In the genomic region with DNA sequence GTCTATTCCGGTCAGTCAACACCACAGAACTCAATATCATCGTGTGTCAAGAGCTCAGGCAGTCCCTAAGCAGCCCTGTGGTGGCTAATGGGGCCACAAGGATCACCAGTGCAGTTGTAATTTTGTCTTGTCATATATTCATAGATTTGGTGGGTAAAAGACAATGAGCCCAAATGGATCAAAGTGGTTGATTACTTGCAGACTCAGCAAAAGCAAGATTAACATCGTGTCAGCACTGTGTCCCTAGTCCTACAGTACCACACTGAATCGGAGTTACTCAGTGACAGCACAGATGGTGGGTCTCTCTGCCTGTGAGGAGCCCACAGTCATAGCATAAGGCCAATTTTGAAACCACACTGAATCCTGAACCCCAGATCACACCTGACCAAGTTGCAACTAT, we compare ENCODE assay signal across 35 cellular contexts. TPM values are rescaled to one million over a fixed set of nuclear protein-coding genes. Genes with fewer than 3 reads are reported as not detected.
"Had no signal": no experiment of that assay in that cellular context is flagged by ENCODE, and none has a peak within 500 bp of the region (broad histone marks: within the 10 kb centered on the region; RNA-seq: fewer than 3 reads in every experiment).

No MANE protein-coding gene starts in this region.

- H3K4me3 Mint-ChIP-seq: dendritic cell treated with granulocyte-macrophage colony-stimulating factor and Interleukin-4, amounts not matched to agents 40 ng/mL and 50 ng/mL, for 4 days; effector memory CD8-positive, alpha-beta T cell; endodermal cell; mesothelial cell of epicardium; naive B cell had no signal

- H3K4me1 ChIP-seq: colonic mucosa, esophagus squamous epithelium, gastrocnemius medialis, heart right ventricle, left lung, lower lobe of right lung had no signal

- H3K4me1 Mint-ChIP-seq: endodermal cell, mesothelial cell of epicardium, naive B cell had no signal

- H3K36me3 ChIP-seq: colonic mucosa, esophagus squamous epithelium, gastrocnemius medialis, heart right ventricle, left lung, lower lobe of right lung had no signal

- H3K27ac ChIP-seq: colonic mucosa, epithelial cell of prostate, esophagus squamous epithelium, gastrocnemius medialis, heart right ventricle, left lung, lower lobe of right lung had no signal

- H3K27ac Mint-ChIP-seq: dendritic cell treated with granulocyte-macrophage colony-stimulating factor and Interleukin-4, amounts not matched to agents 40 ng/mL and 50 ng/mL, for 4 days; effector memory CD8-positive, alpha-beta T cell; endodermal cell; mesothelial cell of epicardium; naive B cell had no signal

- H3K27me3 Mint-ChIP-seq: dendritic cell treated with granulocyte-macrophage colony-stimulating factor and Interleukin-4, amounts not matched to agents 40 ng/mL and 50 ng/mL, for 4 days had no signal

- H3K27me3 ChIP-seq: colonic mucosa, esophagus squamous epithelium had no signal

- ATAC-seq: effector memory CD8-positive, alpha-beta T cell; esophagus mucosa; gastrocnemius medialis; heart right ventricle; left cardiac atrium; left lung; left ventricle myocardium superior; lower lobe of right lung; mucosa of descending colon had no signal

- FAIRE-seq: endometrium, islet of Langerhans, keratinocyte had no signal

- H3K9me3 Mint-ChIP-seq: dendritic cell treated with granulocyte-macrophage colony-stimulating factor and Interleukin-4, amounts not matched to agents 40 ng/mL and 50 ng/mL, for 4 days; effector memory CD8-positive, alpha-beta T cell; naive B cell had no signal

- DNase-seq: colonic mucosa; cortex of kidney; effector CD8-positive, alpha-beta T cell; effector memory CD8-positive, alpha-beta T cell; endodermal cell; erythroblast; esophagus squamous epithelium; foreskin fibroblast; foreskin melanocyte; gastrocnemius medialis; glutamatergic neuron; head of caudate nucleus; heart right ventricle; hippocampal formation; left cardiac atrium; left lung; left ventricle myocardium superior; lower lobe of right lung; mesenchymal stem cell; mucosa of descending colon; naive B cell had no signal

- H3K4me3 ChIP-seq: colonic mucosa, esophagus squamous epithelium, gastrocnemius medialis, heart right ventricle, left lung, lower lobe of right lung, mucosa of descending colon had no signal

- H3K36me3 Mint-ChIP-seq: mesothelial cell of epicardium, naive B cell had no signal

- H3K9me3 ChIP-seq: colonic mucosa, esophagus squamous epithelium, gastrocnemius medialis, heart right ventricle, left lung, lower lobe of right lung, mucosa of descending colon had no signal

RNA-seq across cellular contexts. Expression of a gene that starts 8.7 kb away (rescaled TPM):
- total RNA-seq: colonic mucosa, dermis microvascular lymphatic vessel endothelial cell, endodermal cell, esophagus mucosa, esophagus squamous epithelium, gastrocnemius medialis, glomerular endothelial cell, heart right ventricle, kidney epithelial cell, left cardiac atrium, left lung, left ventricle myocardium superior, lower leg skin, lower lobe of right lung, lung microvascular endothelial cell, mesenteric fat pad, mesothelial cell of epicardium, mucosa of descending colon, myocyte had no signal
- polyA plus RNA-seq: heart right ventricle, keratinocyte had no signal

RNA-seq across cellular contexts. Expression of a gene that starts 22.6 kb away (rescaled TPM):
- total RNA-seq: colonic mucosa, dermis microvascular lymphatic vessel endothelial cell, endodermal cell, esophagus mucosa, esophagus squamous epithelium, gastrocnemius medialis, glomerular endothelial cell, heart right ventricle, kidney epithelial cell, left cardiac atrium, left lung, left ventricle myocardium superior, lower leg skin, lower lobe of right lung, lung microvascular endothelial cell, mesenteric fat pad, mesothelial cell of epicardium, mucosa of descending colon, myocyte had no signal
- polyA plus RNA-seq: heart right ventricle had no signal

RNA-seq across cellular contexts. Expression of a gene that starts 48.1 kb away (rescaled TPM):
- total RNA-seq: colonic mucosa, dermis microvascular lymphatic vessel endothelial cell, endodermal cell, esophagus mucosa, esophagus squamous epithelium, gastrocnemius medialis, glomerular endothelial cell, heart right ventricle, kidney epithelial cell, left cardiac atrium, left lung, left ventricle myocardium superior, lower leg skin, lower lobe of right lung, lung microvascular endothelial cell, mesenteric fat pad, mesothelial cell of epicardium, mucosa of descending colon, myocyte had no signal
- polyA plus RNA-seq: heart right ventricle, keratinocyte had no signal
